ENCODE assay signal across 15 cellular contexts in the genomic region with DNA sequence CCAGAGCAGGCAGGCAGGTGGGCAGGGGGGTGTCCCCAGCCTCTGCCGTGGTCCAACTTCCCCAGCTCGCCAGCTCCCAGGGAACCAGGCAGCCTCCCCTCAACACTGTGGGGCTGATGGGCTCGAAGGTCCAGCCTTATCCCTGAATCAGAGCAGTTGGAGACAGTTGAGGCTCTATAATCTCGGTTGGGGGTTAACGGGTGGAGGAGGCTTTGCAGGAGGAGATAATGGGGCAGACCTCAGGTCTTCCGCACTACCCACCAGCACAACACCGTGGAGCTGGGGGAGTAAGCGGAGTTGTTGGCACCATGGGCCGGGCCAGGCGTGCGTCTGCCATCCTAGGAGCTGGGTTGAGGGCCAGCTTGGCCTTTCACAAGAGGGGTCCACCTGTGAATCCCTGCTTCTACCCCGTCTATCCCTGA. TPM values are rescaled to one million over a fixed set of nuclear protein-coding genes. Genes with fewer than 3 reads are reported as not detected.
A peak's percentile ranks its signal among the peaks of the same experiment; 100 is the strongest.
DNase-seq lines count a peak whose midpoint lies in the region; ATAC-seq, FAIRE-seq and TF ChIP-seq lines count a peak whose summit lies in the region.
"Had no signal": no experiment of that assay in that cellular context is flagged by ENCODE, and none has a peak within 500 bp of the region (broad histone marks: within the 10 kb centered on the region; RNA-seq: fewer than 3 reads in every experiment).

No MANE protein-coding gene starts in this region.

- no peaks in the 10 kb centered on the region for H3K9me1 ChIP-seq in K562 (ENCODE audit: control insufficient read depth, insufficient read depth, low read length)

- H3K4me1 Mint-ChIP-seq in activated CD4-positive, alpha-beta T cell treated with anti-CD3 and anti-CD28 coated beads, Interleukin-2, amount 10 ng/mL, durations not matched to agents 7 days and 5 days: peaks cover 91% of the 10 kb centered on the region

- H3K4me1 ChIP-seq in SJCRH30 (peaks cover 48% of the 10 kb centered on the region), K562 (replicated peaks in 1 of 2; ENCODE audit: control insufficient read depth in 2 of 2, insufficient read depth in 2 of 2, low read length in 2 of 2) (peaks cover 59 to 81% of the 10 kb centered on the region in 2 experiments), spleen (peaks cover 21 to 100% (median 75%) of the 10 kb centered on the region in 6 donors), transverse colon (peaks cover 8 to 18% (median 9%) of the 10 kb centered on the region in 4 donors), mucosa of descending colon (ENCODE audit: low read depth) (peaks cover 9% of the 10 kb centered on the region)

- in situ Hi-C loops in K562 (cut with MboI): no loop called here
- in situ Hi-C loops in transverse colon (cut with MboI; ENCODE audit: low pct_ligation_motif_present in 1 of 4, low pct_unique_long_range_greater_than_20kb in 1 of 4, low sequenced_read_pairs in 3 of 4): loop anchor here in 3 of 4 donors (10.0 to 25.0 kb wide), 3 partner anchors 49 to 119 kb away; a partner anchor contains a TSS

- TF ChIP-seq CTCF in K562 (IDR thresholded peaks at IDR 0.05 in 2 of 3, conservative IDR thresholded peaks at IDR 0.05 in 1 of 3; ENCODE audit: insufficient read depth in 2 of 3, low read depth in 1 of 3, low read length in 3 of 3) (no peak), spleen (IDR thresholded peaks at IDR 0.05 in 8 of 11, conservative IDR thresholded peaks at IDR 0.05 in 3 of 11) (no peak), transverse colon (IDR thresholded peaks at IDR 0.05) (no peak), mucosa of descending colon (IDR thresholded peaks at IDR 0.05) (no peak)

- H3K4me3 Mint-ChIP-seq in activated CD4-positive, alpha-beta T cell treated with anti-CD3 and anti-CD28 coated beads, Interleukin-2, amount 10 ng/mL, durations not matched to agents 7 days and 5 days: no peak overlapping the region

- H3K27me3 ChIP-seq in SJCRH30: no peaks in the 10 kb centered on the region
- no peaks in the 10 kb centered on the region for H3K27me3 ChIP-seq in K562 (ENCODE audit: control insufficient read depth in 2 of 2, insufficient read depth in 2 of 2, low read length in 2 of 2)
- H3K27me3 ChIP-seq in spleen (replicated peaks in 1 of 7): no peaks in the 10 kb centered on the region
- H3K27me3 ChIP-seq in transverse colon: no peaks in the 10 kb centered on the region
- H3K27me3 ChIP-seq: esophagus muscularis mucosa, neutrophil, Peyer's patch had no signal

- no peak for TF ChIP-seq RAD21 in K562 (CRISPR knock-in tag; conservative IDR thresholded peaks at IDR 0.05 in 1 of 2, IDR thresholded peaks at IDR 0.05 in 1 of 2)

- intact Hi-C loops in K562 (cut with micrococcal nuclease): no loop called here
- intact Hi-C loops in spleen (cut with DNase I; ENCODE audit: low total_unique reads): no loop called here
- intact Hi-C loops in transverse colon (cut with DNase I; ENCODE audit: low total_unique reads): no loop called here
- intact Hi-C loops in mucosa of descending colon (cut with DNase I, micrococcal nuclease): loop anchor here (10.0 kb wide), 3 partner anchors 59 to 119 kb away; a partner anchor contains a TSS

- H3K36me3 ChIP-seq in SJCRH30 (no peaks in the 10 kb centered on the region), K562 (ENCODE audit: control insufficient read depth, insufficient read depth, low read length) (no peaks in the 10 kb centered on the region), spleen (no peaks in the 10 kb centered on the region), transverse colon (no peaks in the 10 kb centered on the region), mucosa of descending colon (ENCODE audit: low read depth) (no peaks in the 10 kb centered on the region)
- H3K36me3 ChIP-seq: esophagus muscularis mucosa, neutrophil, Peyer's patch had no signal

- ATAC-seq in K562 (peak; percentile 17), mucosa of descending colon (no peak)
- ATAC-seq: A549 had no signal

- no peaks in the 10 kb centered on the region for H3K27me3 Mint-ChIP-seq in activated CD4-positive, alpha-beta T cell treated with anti-CD3 and anti-CD28 coated beads, Interleukin-2, amount 10 ng/mL, durations not matched to agents 7 days and 5 days

- H4K20me1 ChIP-seq in K562 (replicated peaks; ENCODE audit: control insufficient read depth, insufficient read depth, low read length): no peaks in the 10 kb centered on the region

- peak overlapping the region; percentile 95 for H3K27ac Mint-ChIP-seq in activated CD4-positive, alpha-beta T cell treated with anti-CD3 and anti-CD28 coated beads, Interleukin-2, amount 10 ng/mL, durations not matched to agents 7 days and 5 days

- H3K27ac ChIP-seq in SJCRH30: peak overlapping the region; percentile 90
- H3K27ac ChIP-seq in K562 (ENCODE audit: extremely low read depth, low read depth, low read length): peak overlapping the region; percentile 71
- peak overlapping the region in 5 of 8 donors; percentile 35 to 77 (median 63) for H3K27ac ChIP-seq in spleen
- no peak overlapping the region for H3K27ac ChIP-seq in transverse colon
- H3K27ac ChIP-seq: esophagus muscularis mucosa had no signal

- WGBS in K562 (ENCODE audit: insufficient coverage, low coverage, missing lambda C conversion rate): 5% methylated on average over 12 of the region's 12 CpGs
- WGBS in spleen, 5 donors: 88 to 95% (median 92%) methylated on average over 11 to 12 of the region's 12 CpGs
- WGBS in transverse colon (ENCODE audit: low coverage in 1 of 2), 2 donors: 93 to 98% methylated on average over 3 to 12 of the region's 12 CpGs

- POLR2A ChIA-PET in activated CD4-positive, alpha-beta T cell treated with anti-CD3 and anti-CD28 coated beads, Interleukin-2, amount 10 ng/mL, durations not matched to agents 7 days and 5 days (lab: Charles Lee): interaction anchor here (1.7 to 2.3 kb wide), 2 partner anchors 20 to 25 kb away, joined by 8 to 18 read pairs; no protein-coding TSS in a partner anchor
- POLR2A ChIA-PET in K562 (lab: Yijun Ruan, JAX): interaction anchor here (0.6 to 2.6 kb wide), 9 partner anchors 12 to 101 kb away, joined by 3 to 11 read pairs (median 3); a partner anchor contains a TSS

- H3K79me2 ChIP-seq in K562 (ENCODE audit: control insufficient read depth, insufficient read depth, low read length): peaks cover 6% of the 10 kb centered on the region; the same call in 2 of the 3 replicates

- no peak for DNase-seq in activated CD4-positive, alpha-beta T cell treated with anti-CD3 and anti-CD28 coated beads, Interleukin-2, amount 10 ng/mL, durations not matched to agents 7 days and 5 days
- DNase-seq in activated CD4-positive, alpha-beta T cell treated with anti-CD3 and anti-CD28 coated beads, Interleukin-2, amount 50 U/mL, for 48 hours: no peak
- peak in 1 of 2 experiments; percentile 26 for DNase-seq in SJCRH30
- peak in 2 of 4 experiments; percentile 54 to 70 for DNase-seq in K562 (ENCODE audit: extremely low read depth in 1 of 4, low spot score in 3 of 4)
- peak; percentile 74 for DNase-seq in spleen
- DNase-seq in transverse colon: no peak
- DNase-seq in amniotic stem cell (lab: John Stamatoyannopoulos, UW): no peak
- no peak for DNase-seq in mucosa of descending colon
- DNase-seq: Calu3, IMR-90, NCI-H1417 treated with DMSO at 0.1 percent for 48 hours had no signal

- peaks cover 2% of the 10 kb centered on the region for H3K36me3 Mint-ChIP-seq in activated CD4-positive, alpha-beta T cell treated with anti-CD3 and anti-CD28 coated beads, Interleukin-2, amount 10 ng/mL, durations not matched to agents 7 days and 5 days (ENCODE audit: low read depth)

- H3K9me3 ChIP-seq in SJCRH30 (replicated peaks) (no peaks in the 10 kb centered on the region), K562 (replicated peaks; ENCODE audit: control insufficient read depth, insufficient read depth, low read depth, low read length) (no peaks in the 10 kb centered on the region), spleen (no peaks in the 10 kb centered on the region), transverse colon (no peaks in the 10 kb centered on the region), mucosa of descending colon (no peaks in the 10 kb centered on the region)
- H3K9me3 ChIP-seq: A549, esophagus muscularis mucosa, neutrophil, Peyer's patch had no signal

- CTCF ChIA-PET in activated CD4-positive, alpha-beta T cell treated with anti-CD3 and anti-CD28 coated beads, Interleukin-2, amount 10 ng/mL, durations not matched to agents 7 days and 5 days (lab: Charles Lee): interaction anchor here (0.6 to 17.9 kb wide), 17 partner anchors 8 to 123 kb away, joined by 3 to 309 read pairs (median 5); a partner anchor contains a TSS
- CTCF ChIA-PET in K562 (lab: Yijun Ruan, JAX; ENCODE audit: low intra/inter-chr PET ratio): no interaction called here

- H2AFZ ChIP-seq in K562 (ENCODE audit: low read depth, low read length): peak overlapping the region; percentile 65; the same call in 1 of the 2 replicates

- TF ChIP-seq POLR2A in K562 (conservative IDR thresholded peaks at IDR 0.05) (no peak), spleen (IDR thresholded peaks at IDR 0.05) (no peak), transverse colon (IDR thresholded peaks at IDR 0.05) (no peak)

- peak overlapping the region; percentile 67 for H3K4me2 ChIP-seq in K562 (ENCODE audit: insufficient read depth, low read length)
- H3K4me2 ChIP-seq: A549 had no signal

- BruUV-seq in K562 (replicated peaks; lab: Mats Ljungman, UMichigan): no TSS peak

- FAIRE-seq in K562 (lab: Jason Lieb, UNC): peak; percentile 26
- FAIRE-seq: A549 had no signal

- TF ChIP-seq EP300 in K562 (IDR thresholded peaks at IDR 0.05; ENCODE audit: low read length) (peak; percentile 92), transverse colon (IDR thresholded peaks at IDR 0.05; ENCODE audit: low read depth) (no peak)

- peak overlapping the region; percentile 38 to 80 for H3K9ac ChIP-seq in K562 (ENCODE audit: insufficient read depth in 1 of 2, low read depth in 2 of 2, low read length in 2 of 2)

- H3K4me3 ChIP-seq in SJCRH30 (peak overlapping the region; percentile 47), K562 (no peak overlapping the region), spleen (no peak overlapping the region), transverse colon (no peak overlapping the region), mucosa of descending colon (no peak overlapping the region)
- H3K4me3 ChIP-seq: A549, esophagus muscularis mucosa had no signal

- no peaks in the 10 kb centered on the region for H3K9me3 Mint-ChIP-seq in activated CD4-positive, alpha-beta T cell treated with anti-CD3 and anti-CD28 coated beads, Interleukin-2, amount 10 ng/mL, durations not matched to agents 7 days and 5 days

RNA-seq across cellular contexts. Expression of a gene that starts 13.9 kb away (rescaled TPM):
- total RNA-seq in activated CD4-positive, alpha-beta T cell treated with anti-CD3 and anti-CD28 coated beads, Interleukin-2, amount 10 ng/mL, durations not matched to agents 7 days and 5 days: 100 to 1,000 TPM; 218 to 232 TPM
- total RNA-seq in SJCRH30 (2014; rRNA removed; shearing (Covaris generic)): 34.9 and 37.1 TPM in 2 replicates
- 123 and 300 TPM in 2 replicates for total RNA-seq in K562 (2011; cell fraction: chromatin; rRNA removed; ENCODE audit: low replicate concordance)
- 143 and 147 TPM in 2 replicates for total RNA-seq in K562 (2011; cell fraction: nucleolus; rRNA removed)
- total RNA-seq in K562 (2011; cell fraction: nucleoplasm; rRNA removed): 123 and 161 TPM in 2 replicates
- 38.4 and 57.4 TPM in 2 replicates for total RNA-seq in K562 (2014; rRNA removed)
- total RNA-seq in K562 (2014; rRNA removed; fragmentation: Illumina TruSeq; extraction: Trizol): 22.2 and 30.2 TPM in 2 replicates
- total RNA-seq in K562 (2015; rRNA removed; fragmentation: Illumina TruSeq; extraction: Trizol): 26.7 and 28.2 TPM in 2 replicates
- 119 and 129 TPM in 2 replicates for total RNA-seq in K562 (2021)
- polyA plus RNA-seq in K562 (2011; rRNA removed): 31.1 and 33.7 TPM in 2 replicates
- 20.6 and 43.9 TPM in 2 replicates for polyA plus RNA-seq in K562 (2011; cell fraction: cytosol; rRNA removed)
- 215 and 430 TPM in 2 replicates for polyA plus RNA-seq in K562 (2011; cell fraction: nucleus; rRNA removed)
- 67.8 and 112 TPM in 2 replicates for polyA plus RNA-seq in K562 (2012)
- 71.9 and 82.7 TPM in 2 replicates for polyA plus RNA-seq in K562 (2014; fragmentation: Illumina TruSeq; extraction: Trizol)
- polyA plus RNA-seq in K562 (2014; fragmentation: Nextera tagmentation; extraction: Ambion mirVana): 1 to 10 TPM; 2.5 to 3.8 TPM
- polyA plus RNA-seq in K562 (2014; rRNA removed): 78.0 and 82.7 TPM in 2 replicates
- 8.5 and 12.0 TPM in 2 replicates for polyA minus RNA-seq in K562 (2011; rRNA and poly(A)+ RNA removed)
- 28.2 and 32.6 TPM in 2 replicates for polyA minus RNA-seq in K562 (2011; cell fraction: cytosol; rRNA and poly(A)+ RNA removed)
- polyA minus RNA-seq in K562 (2011; cell fraction: nucleus; rRNA and poly(A)+ RNA removed): 41.2 and 50.1 TPM in 2 replicates
- 100 to 1,000 TPM in 5 of 7 donors, 10 to 100 TPM in 2; 74.9 to 158 (median 132) TPM for total RNA-seq in spleen
- polyA plus RNA-seq in spleen: 10 to 100 TPM; 39.6 to 76.7 (median 52.2) TPM
- total RNA-seq in transverse colon: 100 to 1,000 TPM in 1 of 4 donors, 10 to 100 TPM in 3; 19.4 to 133 (median 28.3) TPM
- total RNA-seq in mucosa of descending colon: 10 to 100 TPM; 19.5 to 67.4 (median 33.2) TPM

Comparison
In these comparisons a context has a peak if more than half of its experiments do, and no peak if none do; other contexts are left out.
1. H3K27ac ChIP-seq: peak in SJCRH30 (single experiment), K562 (single experiment) and spleen (5 of 8); none in transverse colon (0 of 4).
2. intact Hi-C loops: an anchor here in mucosa of descending colon (10.0 kb wide); none called in K562, spleen and transverse colon.